Comparison of ENCODE assay signal across 12 cellular contexts in genomic region chr17:21033350-21033749, GRCh38. TPM values are rescaled to one million over a fixed set of nuclear protein-coding genes. Genes with fewer than 3 reads are reported as not detected.
DNase-seq lines count a peak whose midpoint lies in the region; ATAC-seq and TF ChIP-seq lines count a peak whose summit lies in the region.
"Had no signal": no experiment of that assay in that cellular context is flagged by ENCODE, and none has a peak within 500 bp of the region (broad histone marks: within the 10 kb centered on the region; RNA-seq: fewer than 3 reads in every experiment).

No MANE protein-coding gene starts in this region.

- no peak for TF ChIP-seq CTCF in sigmoid colon (IDR thresholded peaks at IDR 0.05)

- no peak overlapping the region for H3K4me3 ChIP-seq in sigmoid colon

- POLR2A ChIA-PET in T-cell (lab: Charles Lee): interaction anchor here (0.6 to 1.4 kb wide), 3 partner anchors 11 to 183 kb away, joined by 3 to 8 read pairs (median 4); no protein-coding TSS in a partner anchor

- H3K9me3 Mint-ChIP-seq in T-helper 2 cell treated with Interferon-gamma antibody and Interleukin-4, amounts not matched to agents 5 μg/mL and 100 μg/mL, for 36 hours: no peaks in the 10 kb centered on the region
- no peaks in the 10 kb centered on the region for H3K9me3 Mint-ChIP-seq in T-cell

- CTCF ChIA-PET in T-cell (lab: Charles Lee): interaction anchor here in 1 of 2 donors (2.3 kb wide), 1 partner anchor 10 kb away, joined by 15 read pairs; the partner anchor contains the start of gene USP22

- TF ChIP-seq EP300 in sigmoid colon (IDR thresholded peaks at IDR 0.05): no peak

- H3K9me3 ChIP-seq in sigmoid colon (no peaks in the 10 kb centered on the region), T-helper 17 cell (ENCODE audit: control insufficient read depth, low read length, poor library complexity, severe bottlenecking) (no peaks in the 10 kb centered on the region)

- H3K27me3 Mint-ChIP-seq in T-helper 2 cell treated with Interferon-gamma antibody and Interleukin-4, amounts not matched to agents 5 μg/mL and 100 μg/mL, for 36 hours (ENCODE audit: low read depth): no peaks in the 10 kb centered on the region
- H3K27me3 Mint-ChIP-seq in T-cell (no peaks in the 10 kb centered on the region), T-helper 17 cell (no peaks in the 10 kb centered on the region)

- H3K27ac Mint-ChIP-seq in T-helper 2 cell treated with Interferon-gamma antibody and Interleukin-4, amounts not matched to agents 5 μg/mL and 100 μg/mL, for 36 hours: peak overlapping the region; percentile 63
- H3K27ac Mint-ChIP-seq in T-cell (peak overlapping the region in 1 of 2 donors; percentile 60), T-helper 17 cell (no peak overlapping the region)

- H3K4me3 Mint-ChIP-seq in T-helper 2 cell treated with Interferon-gamma antibody and Interleukin-4, amounts not matched to agents 5 μg/mL and 100 μg/mL, for 36 hours: peak overlapping the region; percentile 85
- H3K4me3 Mint-ChIP-seq in T-cell (peak overlapping the region in 2 of 3 donors; percentile 32 to 77), T-helper 17 cell (no peak overlapping the region)

- H3K27ac ChIP-seq in epithelial cell of prostate (peak overlapping the region; percentile 36), sigmoid colon (peak overlapping the region in 3 of 4 donors; percentile 59 to 70 (median 60))
- H3K27ac ChIP-seq: parathyroid adenoma had no signal

- H3K4me1 Mint-ChIP-seq in T-helper 2 cell treated with Interferon-gamma antibody and Interleukin-4, amounts not matched to agents 5 μg/mL and 100 μg/mL, for 36 hours (ENCODE audit: low read depth): peaks cover 67% of the 10 kb centered on the region
- H3K4me1 Mint-ChIP-seq in T-cell (peaks cover 88 to 93% (median 89%) of the 10 kb centered on the region in 3 donors), T-helper 17 cell (peaks cover 64% of the 10 kb centered on the region)

- H3K4me1 ChIP-seq in sigmoid colon: peaks cover 0 to 100% (median 93%) of the 10 kb centered on the region in 4 donors

- 84 to 87% methylated on average over 2 of the region's 2 CpGs for WGBS in sigmoid colon, 2 donors

- H3K36me3 Mint-ChIP-seq in T-helper 2 cell treated with Interferon-gamma antibody and Interleukin-4, amounts not matched to agents 5 μg/mL and 100 μg/mL, for 36 hours (ENCODE audit: low read depth): peaks cover 41% of the 10 kb centered on the region
- H3K36me3 Mint-ChIP-seq in T-cell (no peaks in the 10 kb centered on the region), T-helper 17 cell (ENCODE audit: low read depth) (peaks cover 2% of the 10 kb centered on the region)

- ATAC-seq in T-cell (replicated peaks in 1 of 4) (no peak), T-helper 17 cell (no peak), GM21737 (IDR thresholded peaks at IDR 0.05; ENCODE audit: unreplicated experiment) (no peak)

- H3K36me3 ChIP-seq in sigmoid colon: peaks cover 0 to under 1% (median 0%) of the 10 kb centered on the region in 4 donors

- intact Hi-C loops in sigmoid colon (cut with DNase I): no loop called here

- no peak for TF ChIP-seq POLR2A in sigmoid colon (IDR thresholded peaks at IDR 0.05)

- no peak for DNase-seq in T-helper 2 cell treated with Interferon-gamma antibody and Interleukin-4, amounts not matched to agents 5 μg/mL and 100 μg/mL, for 36 hours (ENCODE audit: low spot score)
- DNase-seq in T-helper 2 cell: no peak
- DNase-seq in T-cell: no peak
- no peak for DNase-seq in epithelial cell of prostate (ENCODE audit: low read depth, low spot score)
- DNase-seq in sigmoid colon: no peak
- no peak for DNase-seq in SK-N-DZ (ENCODE audit: low spot score)
- no peak for DNase-seq in T-helper 17 cell
- DNase-seq: 8988T; activated CD4-positive, alpha-beta T cell treated with anti-CD3 and anti-CD28 coated beads, Interleukin-2, amount 50 U/mL, for 1 hour; DMS79 had no signal

- H3K27me3 ChIP-seq in sigmoid colon: no peaks in the 10 kb centered on the region

RNA-seq across cellular contexts. Expression of gene USP22, which starts 9.5 kb away (rescaled TPM):
- total RNA-seq in T-cell (100 to 1,000 TPM; 128 to 184 (median 136) TPM), sigmoid colon (10 to 100 TPM; 68.8 to 84.2 (median 83.4) TPM), T-helper 17 cell (100 to 1,000 TPM; 158 to 177 TPM)
- polyA plus RNA-seq in sigmoid colon: 10 to 100 TPM; 25.2 to 71.2 (median 30.1) TPM
- polyA plus RNA-seq in SK-N-DZ (2014; cell fraction: cytosol; rRNA removed): 219 and 269 TPM in 2 replicates
- 158 and 180 TPM in 2 replicates for polyA plus RNA-seq in SK-N-DZ (2014; cell fraction: nucleus; rRNA removed)
